In genomic region chr1:65615859-65616258, GRCh38 we compare ENCODE assay signal across 26 cellular contexts.
"Had no signal": no experiment of that assay in that cellular context is flagged by ENCODE, and none has a peak within 500 bp of the region (broad histone marks: within the 10 kb centered on the region; RNA-seq: fewer than 3 reads in every experiment).

No MANE protein-coding gene starts in this region.

- DNase-seq: activated CD4-positive, alpha-beta memory T cell treated with anti-CD3 and anti-CD28 coated beads, Interleukin-2, amount 10 ng/mL, durations not matched to agents 7 days and 5 days; activated CD4-positive, alpha-beta T cell treated with anti-CD3 and anti-CD28 coated beads for 36 hours; activated CD4-positive, alpha-beta T cell treated with anti-CD3 and anti-CD28 coated beads, Interleukin-2, amount 50 U/mL, for 1 hour; activated gamma-delta T cell; activated naive CD4-positive, alpha-beta T cell treated with anti-CD3 and anti-CD28 coated beads for 36 hours; activated T-cell treated with anti-CD3 and anti-CD28 coated beads for 4 hours; activated T-cell treated with anti-CD3 and anti-CD28 coated beads, Interleukin-2, amount 50 U/mL, for 48 hours; caudate nucleus; Kasumi-1; NCI-H1105 treated with DMSO at 0.1 percent for 48 hours; NCI-H1436 treated with DMSO at 0.1 percent for 48 hours; NCI-H187; NCI-H2081; NCI-H510A treated with DMSO at 0.1 percent for 48 hours; NCI-H69; NK-92 treated with Interleukin-12 subunit alpha and Interleukin-12 subunit beta, amount 100 ng/mL, for 24 hours; OCI-M1; RPMI8226; SJCRH30; WERI-Rb-1 had no signal

- H3K4me1 ChIP-seq: breast epithelium, SJCRH30 had no signal

- H3K36me3 ChIP-seq: breast epithelium, SJCRH30, WERI-Rb-1 had no signal

- H3K4me3 Mint-ChIP-seq: activated CD4-positive, alpha-beta memory T cell treated with anti-CD3 and anti-CD28 coated beads, Interleukin-2, amount 10 ng/mL, durations not matched to agents 7 days and 5 days; activated CD4-positive, alpha-beta T cell treated with anti-CD3 and anti-CD28 coated beads for 36 hours; activated naive CD4-positive, alpha-beta T cell treated with anti-CD3 and anti-CD28 coated beads for 36 hours; activated naive CD8-positive, alpha-beta T cell; activated T-helper 17 cell treated with anti-CD3 and anti-CD28 coated beads, Interleukin-2, amount 50 U/mL, for 72 hours; T-helper 1 cell treated with Interleukin-12 subunit alpha and Interleukin-12 subunit beta and Interleukin-4 antibody, amounts not matched to agents 30 μg/mL and 1 μg/mL, for 36 hours had no signal

- H3K9me3 ChIP-seq: breast epithelium, SJCRH30 had no signal

- H3K27me3 ChIP-seq: breast epithelium, SJCRH30 had no signal

- H3K9me3 Mint-ChIP-seq: activated CD4-positive, alpha-beta memory T cell treated with anti-CD3 and anti-CD28 coated beads, Interleukin-2, amount 10 ng/mL, durations not matched to agents 7 days and 5 days; activated naive CD4-positive, alpha-beta T cell treated with anti-CD3 and anti-CD28 coated beads for 36 hours; activated T-helper 17 cell treated with anti-CD3 and anti-CD28 coated beads, Interleukin-2, amount 50 U/mL, for 72 hours; T-helper 1 cell treated with Interleukin-12 subunit alpha and Interleukin-12 subunit beta and Interleukin-4 antibody, amounts not matched to agents 30 μg/mL and 1 μg/mL, for 36 hours had no signal

- ATAC-seq: activated CD4-positive, alpha-beta T cell treated with anti-CD3 and anti-CD28 coated beads for 36 hours; activated T-helper 17 cell treated with anti-CD3 and anti-CD28 coated beads, Interleukin-2, amount 50 U/mL, for 72 hours; Panc1; Right ventricle myocardium inferior had no signal

- H3K27ac Mint-ChIP-seq: activated CD4-positive, alpha-beta memory T cell treated with anti-CD3 and anti-CD28 coated beads, Interleukin-2, amount 10 ng/mL, durations not matched to agents 7 days and 5 days; activated CD4-positive, alpha-beta T cell treated with anti-CD3 and anti-CD28 coated beads for 36 hours; activated naive CD4-positive, alpha-beta T cell treated with anti-CD3 and anti-CD28 coated beads for 36 hours; activated naive CD8-positive, alpha-beta T cell; activated T-helper 17 cell treated with anti-CD3 and anti-CD28 coated beads, Interleukin-2, amount 50 U/mL, for 72 hours; T-helper 1 cell treated with Interleukin-12 subunit alpha and Interleukin-12 subunit beta and Interleukin-4 antibody, amounts not matched to agents 30 μg/mL and 1 μg/mL, for 36 hours had no signal

- H3K4me1 Mint-ChIP-seq: activated CD4-positive, alpha-beta memory T cell treated with anti-CD3 and anti-CD28 coated beads, Interleukin-2, amount 10 ng/mL, durations not matched to agents 7 days and 5 days; activated T-helper 17 cell treated with anti-CD3 and anti-CD28 coated beads, Interleukin-2, amount 50 U/mL, for 72 hours had no signal

- H3K4me3 ChIP-seq: breast epithelium, SJCRH30 had no signal

- H3K27ac ChIP-seq: breast epithelium, SJCRH30, WERI-Rb-1 had no signal

- H3K27me3 Mint-ChIP-seq: activated CD4-positive, alpha-beta memory T cell treated with anti-CD3 and anti-CD28 coated beads, Interleukin-2, amount 10 ng/mL, durations not matched to agents 7 days and 5 days; activated CD4-positive, alpha-beta T cell treated with anti-CD3 and anti-CD28 coated beads for 36 hours; activated naive CD8-positive, alpha-beta T cell; activated T-helper 17 cell treated with anti-CD3 and anti-CD28 coated beads, Interleukin-2, amount 50 U/mL, for 72 hours had no signal
